8 cellular contexts compared by ENCODE assay signal in the genomic region with DNA sequence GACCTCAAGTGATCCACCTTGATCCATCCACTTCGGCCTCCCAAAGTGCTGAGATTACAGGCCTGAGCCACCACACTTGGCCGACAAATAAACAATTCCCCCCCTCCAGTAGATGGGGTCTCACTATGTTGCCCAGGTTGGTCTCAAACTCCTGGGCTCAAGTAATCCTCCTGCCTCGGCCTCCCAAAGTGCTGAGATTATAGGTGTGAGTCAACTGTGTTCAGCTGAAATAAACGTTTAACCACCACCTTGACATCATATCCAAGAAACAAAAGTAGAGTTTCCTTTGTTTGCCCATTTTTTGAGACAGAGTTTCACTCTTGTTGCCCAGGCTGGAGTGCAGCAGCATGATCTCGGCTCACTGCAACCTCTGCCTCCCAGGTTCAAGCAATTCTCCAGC.
A peak's percentile ranks its signal among the peaks of the same experiment; 100 is the strongest.
DNase-seq lines count a peak whose midpoint lies in the region; ATAC-seq and TF ChIP-seq lines count a peak whose summit lies in the region.
"Not testable (repeated sequence)": the region's sequence is repeated elsewhere in the genome, so short reads cannot be mapped to it uniquely, and the experiment has no call there.

No MANE protein-coding gene starts in this region.

- not testable (repeated sequence) for DNase-seq in CD14-positive monocyte (ENCODE audit: low spot score); PC-3; activated CD4-positive, alpha-beta T cell treated with anti-CD3 and anti-CD28 coated beads, Interleukin-2, amount 10 ng/mL, durations not matched to agents 24 days and 14 days; activated naive CD4-positive, alpha-beta T cell treated with anti-CD3 and anti-CD28 coated beads, Interleukin-2, amount 10 ng/mL, durations not matched to agents 7 days and 5 days; mammary epithelial cell; cardiac muscle cell (ENCODE audit: low read depth in 1 of 2, low spot score in 1 of 2); naive thymus-derived CD8-positive, alpha-beta T cell; gastrocnemius medialis

- not testable (repeated sequence) for H2AFZ ChIP-seq in PC-3 (ENCODE audit: low read length); mammary epithelial cell (ENCODE audit: low read depth, low read length)

- peak overlapping the region; percentile 72 for H3K4me2 ChIP-seq in PC-3 (ENCODE audit: low read length)
- H3K4me2 ChIP-seq in mammary epithelial cell (ENCODE audit: insufficient read depth, low read depth, low read length) = not testable (repeated sequence)

- H3K27me3 Mint-ChIP-seq in CD14-positive monocyte (ENCODE audit: low read depth in 3 of 3); activated CD4-positive, alpha-beta T cell treated with anti-CD3 and anti-CD28 coated beads, Interleukin-2, amount 10 ng/mL, durations not matched to agents 24 days and 14 days; activated naive CD4-positive, alpha-beta T cell treated with anti-CD3 and anti-CD28 coated beads, Interleukin-2, amount 10 ng/mL, durations not matched to agents 7 days and 5 days; naive thymus-derived CD8-positive, alpha-beta T cell: not testable (repeated sequence)

- dilution Hi-C loops in mammary epithelial cell (cut with HindIII; ENCODE audit: low sequenced_read_pairs) = not testable (repeated sequence)

- H3K4me3 ChIP-seq in PC-3 (ENCODE audit: low read length) = peak overlapping the region; percentile 32; the same call in 1 of the 2 replicates
- not testable (repeated sequence) for H3K4me3 ChIP-seq in mammary epithelial cell (replicated peaks in 1 of 3; ENCODE audit: insufficient read depth in 1 of 3, low read depth in 2 of 3, low read length in 3 of 3); cardiac muscle cell; gastrocnemius medialis

- peak overlapping the region; percentile 38 for H3K9ac ChIP-seq in PC-3 (ENCODE audit: low read length)
- H3K9ac ChIP-seq in mammary epithelial cell (ENCODE audit: insufficient read depth, low read length) = not testable (repeated sequence)

- in situ Hi-C loops in mammary epithelial cell (cut with MboI; ENCODE audit: low sequenced_read_pairs in 2 of 2); gastrocnemius medialis (cut with MboI; ENCODE audit: low sequenced_read_pairs in 4 of 4): not testable (repeated sequence)

- intact Hi-C loops in CD14-positive monocyte (cut with micrococcal nuclease); PC-3 (cut with micrococcal nuclease); mammary epithelial cell (cut with micrococcal nuclease): not testable (repeated sequence)
- intact Hi-C loops in activated CD4-positive, alpha-beta T cell treated with anti-CD3 and anti-CD28 coated beads, Interleukin-2, amount 10 ng/mL, durations not matched to agents 24 days and 14 days (cut with micrococcal nuclease) = loop anchor here (1.0 kb wide), 1 partner anchor 21 kb away; no protein-coding TSS in a partner anchor
- intact Hi-C loops in gastrocnemius medialis (cut with DNase I; ENCODE audit: low total_unique reads) = loop anchor here (2.0 to 5.0 kb wide), 2 partner anchors 16 to 40 kb away; no protein-coding TSS in a partner anchor

- POLR2A ChIA-PET in PC-3 (lab: Charles Lee; ENCODE audit: unreplicated experiment) = not testable (repeated sequence)
- POLR2A ChIA-PET in naive thymus-derived CD8-positive, alpha-beta T cell (lab: Charles Lee) = interaction anchor here (1.0 kb wide), 1 partner anchor 68 kb away, joined by 3 read pairs; no protein-coding TSS in a partner anchor

- BruUV-seq in PC-3 (replicated peaks; lab: Mats Ljungman, UMichigan); mammary epithelial cell (replicated peaks; lab: Mats Ljungman, UMichigan): not testable (repeated sequence)

- not testable (repeated sequence) for TF ChIP-seq POLR2A in gastrocnemius medialis (IDR thresholded peaks at IDR 0.05)

- H3K27ac ChIP-seq in PC-3 (ENCODE audit: low read length) (peak overlapping the region; percentile 87), mammary epithelial cell (ENCODE audit: insufficient read depth, low read depth, low read length) (peak overlapping the region; percentile 32), cardiac muscle cell (peak overlapping the region; percentile 85), gastrocnemius medialis (peak overlapping the region in 3 of 4 donors; percentile 31 to 53 (median 34))

- not testable (repeated sequence) for H3K27me3 ChIP-seq in PC-3 (ENCODE audit: low read length); mammary epithelial cell (ENCODE audit: insufficient read depth, low read length); cardiac muscle cell; gastrocnemius medialis

- H3K4me1 Mint-ChIP-seq in CD14-positive monocyte = peaks cover 39% of the 10 kb centered on the region
- H3K4me1 Mint-ChIP-seq in activated CD4-positive, alpha-beta T cell treated with anti-CD3 and anti-CD28 coated beads, Interleukin-2, amount 10 ng/mL, durations not matched to agents 24 days and 14 days = peaks cover 55% of the 10 kb centered on the region
- peaks cover 73% of the 10 kb centered on the region for H3K4me1 Mint-ChIP-seq in activated naive CD4-positive, alpha-beta T cell treated with anti-CD3 and anti-CD28 coated beads, Interleukin-2, amount 10 ng/mL, durations not matched to agents 7 days and 5 days
- H3K4me1 Mint-ChIP-seq in naive thymus-derived CD8-positive, alpha-beta T cell = peaks cover 55 to 95% (median 92%) of the 10 kb centered on the region in 4 donors

- not testable (repeated sequence) for H3K9me2 ChIP-seq in PC-3 (replicated peaks; ENCODE audit: low read length)

- ATAC-seq in PC-3, gastrocnemius medialis: not testable (repeated sequence)
- ATAC-seq in naive thymus-derived CD8-positive, alpha-beta T cell = peak in 1 of 2 donors; percentile 20

- peaks cover 16% of the 10 kb centered on the region for H3K4me1 ChIP-seq in PC-3 (ENCODE audit: insufficient read depth, low read length)
- peaks cover 35% of the 10 kb centered on the region for H3K4me1 ChIP-seq in mammary epithelial cell (ENCODE audit: insufficient read depth, low read length)
- H3K4me1 ChIP-seq in cardiac muscle cell (ENCODE audit: low read depth) = peaks cover 46% of the 10 kb centered on the region
- H3K4me1 ChIP-seq in gastrocnemius medialis = peaks cover 72 to 84% of the 10 kb centered on the region in 2 donors

- not testable (repeated sequence) for H3F3A ChIP-seq in PC-3 (ENCODE audit: low read length, unreplicated experiment)

- H3K79me2 ChIP-seq in PC-3 (ENCODE audit: low read length) (peaks cover 99% of the 10 kb centered on the region), mammary epithelial cell (ENCODE audit: insufficient read depth, low read length) (peaks cover 99% of the 10 kb centered on the region)

- H3K9me3 ChIP-seq in PC-3 (ENCODE audit: low read length); mammary epithelial cell (replicated peaks; ENCODE audit: insufficient read depth, low read length); cardiac muscle cell (ENCODE audit: low read depth); gastrocnemius medialis: not testable (repeated sequence)

- H3K36me3 Mint-ChIP-seq in CD14-positive monocyte = peaks cover 6 to 19% of the 10 kb centered on the region in 2 donors
- peaks cover 13% of the 10 kb centered on the region for H3K36me3 Mint-ChIP-seq in activated CD4-positive, alpha-beta T cell treated with anti-CD3 and anti-CD28 coated beads, Interleukin-2, amount 10 ng/mL, durations not matched to agents 24 days and 14 days (ENCODE audit: low read depth)
- H3K36me3 Mint-ChIP-seq in activated naive CD4-positive, alpha-beta T cell treated with anti-CD3 and anti-CD28 coated beads, Interleukin-2, amount 10 ng/mL, durations not matched to agents 7 days and 5 days = peaks cover 14% of the 10 kb centered on the region
- H3K36me3 Mint-ChIP-seq in naive thymus-derived CD8-positive, alpha-beta T cell = not testable (repeated sequence)

- peak overlapping the region in 6 of 7 donors; percentile 31 to 82 (median 66) for H3K27ac Mint-ChIP-seq in CD14-positive monocyte
- peak overlapping the region; percentile 87 for H3K27ac Mint-ChIP-seq in activated CD4-positive, alpha-beta T cell treated with anti-CD3 and anti-CD28 coated beads, Interleukin-2, amount 10 ng/mL, durations not matched to agents 24 days and 14 days
- H3K27ac Mint-ChIP-seq in activated naive CD4-positive, alpha-beta T cell treated with anti-CD3 and anti-CD28 coated beads, Interleukin-2, amount 10 ng/mL, durations not matched to agents 7 days and 5 days = peak overlapping the region; percentile 61
- peak overlapping the region; percentile 62 to 93 (median 80) for H3K27ac Mint-ChIP-seq in naive thymus-derived CD8-positive, alpha-beta T cell

- not testable (repeated sequence) for H3K36me3 ChIP-seq in PC-3 (ENCODE audit: low read depth, low read length); mammary epithelial cell (ENCODE audit: insufficient read depth, low read length); cardiac muscle cell; gastrocnemius medialis

- not testable (repeated sequence) for TF ChIP-seq CTCF in CD14-positive monocyte (IDR thresholded peaks at IDR 0.05); PC-3 (conservative IDR thresholded peaks at IDR 0.05; ENCODE audit: low read depth, low read length); mammary epithelial cell (conservative IDR thresholded peaks at IDR 0.05 in 1 of 2, IDR thresholded peaks at IDR 0.05 in 1 of 2; ENCODE audit: extremely low read depth in 1 of 2, insufficient read depth in 1 of 2, low read depth in 1 of 2, low read length in 2 of 2); cardiac muscle cell (IDR thresholded peaks at IDR 0.05; ENCODE audit: low read depth, low read length); gastrocnemius medialis (IDR thresholded peaks at IDR 0.05 in 4 of 5, conservative IDR thresholded peaks at IDR 0.05 in 1 of 5)

- CTCF ChIA-PET in PC-3 (lab: Charles Lee); mammary epithelial cell (lab: Charles Lee; ENCODE audit: low non-redundant PET): not testable (repeated sequence)
- CTCF ChIA-PET in activated naive CD4-positive, alpha-beta T cell treated with anti-CD3 and anti-CD28 coated beads, Interleukin-2, amount 10 ng/mL, durations not matched to agents 7 days and 5 days (lab: Charles Lee) = interaction anchor here (0.7 to 1.2 kb wide), 3 partner anchors 10 to 174 kb away, joined by 3 read pairs; no protein-coding TSS in a partner anchor

- H4K20me1 ChIP-seq in PC-3 (ENCODE audit: low read length); mammary epithelial cell (ENCODE audit: insufficient read depth, low read length): not testable (repeated sequence)

- 69% methylated on average over 5 of the region's 5 CpGs for WGBS in mammary epithelial cell (ENCODE audit: low coverage, missing lambda C conversion rate)

- H3K4me3 Mint-ChIP-seq in CD14-positive monocyte; activated naive CD4-positive, alpha-beta T cell treated with anti-CD3 and anti-CD28 coated beads, Interleukin-2, amount 10 ng/mL, durations not matched to agents 7 days and 5 days: not testable (repeated sequence)
- peak overlapping the region; percentile 71 for H3K4me3 Mint-ChIP-seq in activated CD4-positive, alpha-beta T cell treated with anti-CD3 and anti-CD28 coated beads, Interleukin-2, amount 10 ng/mL, durations not matched to agents 24 days and 14 days
- peak overlapping the region; percentile 61 to 89 (median 80) for H3K4me3 Mint-ChIP-seq in naive thymus-derived CD8-positive, alpha-beta T cell

- H3K9me3 Mint-ChIP-seq in CD14-positive monocyte; activated CD4-positive, alpha-beta T cell treated with anti-CD3 and anti-CD28 coated beads, Interleukin-2, amount 10 ng/mL, durations not matched to agents 24 days and 14 days; activated naive CD4-positive, alpha-beta T cell treated with anti-CD3 and anti-CD28 coated beads, Interleukin-2, amount 10 ng/mL, durations not matched to agents 7 days and 5 days; naive thymus-derived CD8-positive, alpha-beta T cell: not testable (repeated sequence)

Comparison
In these comparisons a context has a peak if more than half of its experiments do, and no peak if none do; other contexts are left out.
1. H3K27ac ChIP-seq: peak in every context shown above with its lines; median percentile 87 in PC-3; 85 in cardiac muscle cell; 34 in gastrocnemius medialis; 32 in mammary epithelial cell.